In the genomic region with DNA sequence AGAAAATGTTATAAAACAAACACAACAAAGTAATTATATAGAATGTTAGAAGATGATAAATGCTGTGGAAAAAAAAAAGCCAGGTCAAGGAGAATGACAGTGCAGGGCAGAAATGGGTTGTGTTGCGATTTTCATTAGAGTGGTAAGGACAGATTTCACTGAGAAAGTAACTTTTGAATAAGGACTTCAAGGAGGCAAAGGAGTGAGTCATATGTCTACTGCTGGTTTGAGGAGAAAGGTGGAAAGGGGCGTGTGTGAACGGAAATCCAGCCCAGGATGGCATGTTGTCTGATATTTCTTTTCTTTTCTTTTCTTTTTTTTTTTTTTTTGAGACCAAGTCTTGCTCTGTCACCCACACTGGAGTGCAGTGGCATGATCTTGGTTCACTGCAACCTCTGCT, we compare ENCODE assay signal across 1 cellular context.
TF ChIP-seq lines count a peak whose summit lies in the region.

No MANE protein-coding gene starts in this region.

TF ChIP-seq in HCT116, 20 proteins besides CTCF, POLR2A, EP300 and RAD21 (continued from another document):
- no peak for TF ChIP-seq CBX3 (IDR thresholded peaks at IDR 0.05; ENCODE audit: low read depth)
- TF ChIP-seq, protein P1, sequence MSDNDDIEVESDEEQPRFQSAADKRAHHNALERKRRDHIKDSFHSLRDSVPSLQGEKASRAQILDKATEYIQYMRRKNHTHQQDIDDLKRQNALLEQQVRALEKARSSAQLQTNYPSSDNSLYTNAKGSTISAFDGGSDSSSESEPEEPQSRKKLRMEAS (IDR thresholded peaks at IDR 0.05), result no peak
- no peak for TF ChIP-seq SIN3A (IDR thresholded peaks at IDR 0.05; ENCODE audit: low read depth)
- TF ChIP-seq, protein P2, sequence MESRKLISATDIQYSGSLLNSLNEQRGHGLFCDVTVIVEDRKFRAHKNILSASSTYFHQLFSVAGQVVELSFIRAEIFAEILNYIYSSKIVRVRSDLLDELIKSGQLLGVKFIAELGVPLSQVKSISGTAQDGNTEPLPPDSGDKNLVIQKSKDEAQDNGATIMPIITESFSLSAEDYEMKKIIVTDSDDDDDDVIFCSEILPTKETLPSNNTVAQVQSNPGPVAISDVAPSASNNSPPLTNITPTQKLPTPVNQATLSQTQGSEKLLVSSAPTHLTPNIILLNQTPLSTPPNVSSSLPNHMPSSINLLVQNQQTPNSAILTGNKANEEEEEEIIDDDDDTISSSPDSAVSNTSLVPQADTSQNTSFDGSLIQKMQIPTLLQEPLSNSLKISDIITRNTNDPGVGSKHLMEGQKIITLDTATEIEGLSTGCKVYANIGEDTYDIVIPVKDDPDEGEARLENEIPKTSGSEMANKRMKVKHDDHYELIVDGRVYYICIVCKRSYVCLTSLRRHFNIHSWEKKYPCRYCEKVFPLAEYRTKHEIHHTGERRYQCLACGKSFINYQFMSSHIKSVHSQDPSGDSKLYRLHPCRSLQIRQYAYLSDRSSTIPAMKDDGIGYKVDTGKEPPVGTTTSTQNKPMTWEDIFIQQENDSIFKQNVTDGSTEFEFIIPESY (IDR thresholded peaks at IDR 0.05; ENCODE audit: extremely low read depth, insufficient replicate concordance, low read length), result no peak
- TF ChIP-seq SP1 (IDR thresholded peaks at IDR 0.05; ENCODE audit: low read depth), result no peak
- no peak for TF ChIP-seq EZH2 (IDR thresholded peaks at IDR 0.05)
- TF ChIP-seq, protein P3, sequence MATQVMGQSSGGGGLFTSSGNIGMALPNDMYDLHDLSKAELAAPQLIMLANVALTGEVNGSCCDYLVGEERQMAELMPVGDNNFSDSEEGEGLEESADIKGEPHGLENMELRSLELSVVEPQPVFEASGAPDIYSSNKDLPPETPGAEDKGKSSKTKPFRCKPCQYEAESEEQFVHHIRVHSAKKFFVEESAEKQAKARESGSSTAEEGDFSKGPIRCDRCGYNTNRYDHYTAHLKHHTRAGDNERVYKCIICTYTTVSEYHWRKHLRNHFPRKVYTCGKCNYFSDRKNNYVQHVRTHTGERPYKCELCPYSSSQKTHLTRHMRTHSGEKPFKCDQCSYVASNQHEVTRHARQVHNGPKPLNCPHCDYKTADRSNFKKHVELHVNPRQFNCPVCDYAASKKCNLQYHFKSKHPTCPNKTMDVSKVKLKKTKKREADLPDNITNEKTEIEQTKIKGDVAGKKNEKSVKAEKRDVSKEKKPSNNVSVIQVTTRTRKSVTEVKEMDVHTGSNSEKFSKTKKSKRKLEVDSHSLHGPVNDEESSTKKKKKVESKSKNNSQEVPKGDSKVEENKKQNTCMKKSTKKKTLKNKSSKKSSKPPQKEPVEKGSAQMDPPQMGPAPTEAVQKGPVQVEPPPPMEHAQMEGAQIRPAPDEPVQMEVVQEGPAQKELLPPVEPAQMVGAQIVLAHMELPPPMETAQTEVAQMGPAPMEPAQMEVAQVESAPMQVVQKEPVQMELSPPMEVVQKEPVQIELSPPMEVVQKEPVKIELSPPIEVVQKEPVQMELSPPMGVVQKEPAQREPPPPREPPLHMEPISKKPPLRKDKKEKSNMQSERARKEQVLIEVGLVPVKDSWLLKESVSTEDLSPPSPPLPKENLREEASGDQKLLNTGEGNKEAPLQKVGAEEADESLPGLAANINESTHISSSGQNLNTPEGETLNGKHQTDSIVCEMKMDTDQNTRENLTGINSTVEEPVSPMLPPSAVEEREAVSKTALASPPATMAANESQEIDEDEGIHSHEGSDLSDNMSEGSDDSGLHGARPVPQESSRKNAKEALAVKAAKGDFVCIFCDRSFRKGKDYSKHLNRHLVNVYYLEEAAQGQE (IDR thresholded peaks at IDR 0.05; ENCODE audit: low read depth), result no peak
- TF ChIP-seq POLR2AphosphoS5 (IDR thresholded peaks at IDR 0.05; ENCODE audit: low read depth, low read length), result no peak
